ENCODE assay signal across 20 cellular contexts in genomic region chr21:20108976-20109375, GRCh38.
DNase-seq lines count a peak whose midpoint lies in the region; ATAC-seq, FAIRE-seq and TF ChIP-seq lines count a peak whose summit lies in the region.
"Had no signal": no experiment of that assay in that cellular context is flagged by ENCODE, and none has a peak within 500 bp of the region (broad histone marks: within the 10 kb centered on the region; RNA-seq: fewer than 3 reads in every experiment).

No MANE protein-coding gene starts in this region.

- no peak overlapping the region for H3K4ac ChIP-seq in neuronal stem cell (ENCODE audit: low read length)

- no peaks in the 10 kb centered on the region for H3K79me2 ChIP-seq in SU-DHL-6 (ENCODE audit: insufficient read depth, low read length)
- no peaks in the 10 kb centered on the region for H3K79me2 ChIP-seq in K562 (ENCODE audit: control insufficient read depth, insufficient read depth, low read length)

- no peak overlapping the region for H2BK5ac ChIP-seq in neuronal stem cell (ENCODE audit: low read length)

- FAIRE-seq in K562 (lab: Jason Lieb, UNC): no peak
- FAIRE-seq: A204.1, D721Med, G401.6, GM12892, GM19239 had no signal

- H2AFZ ChIP-seq in SU-DHL-6 (ENCODE audit: low read depth, low read length, severe bottlenecking): peak overlapping the region; percentile 90
- peak overlapping the region; percentile 34; the same call in 1 of the 2 replicates for H2AFZ ChIP-seq in K562 (ENCODE audit: low read depth, low read length)
- H2AFZ ChIP-seq in neuronal stem cell (ENCODE audit: low read length): peak overlapping the region; percentile 59

- H4K8ac ChIP-seq in neuronal stem cell (ENCODE audit: low read depth, low read length): no peak overlapping the region

- CTCF ChIA-PET in K562 (lab: Yijun Ruan, JAX; ENCODE audit: low intra/inter-chr PET ratio): no interaction called here

- no peak overlapping the region for H2BK12ac ChIP-seq in neuronal stem cell (ENCODE audit: low read length)

- no peaks in the 10 kb centered on the region for H3K9me2 ChIP-seq in SU-DHL-6 (replicated peaks; ENCODE audit: insufficient read depth, low read length)

- H3K4me3 ChIP-seq in SU-DHL-6 (ENCODE audit: insufficient read depth, low read length, poor library complexity, severe bottlenecking) (no peak overlapping the region), K562 (no peak overlapping the region), neuronal stem cell (ENCODE audit: low read length in 2 of 2) (no peak overlapping the region)

- H4K91ac ChIP-seq in neuronal stem cell (ENCODE audit: low read depth, low read length, poor library complexity): no peak overlapping the region

- H3K9me3 ChIP-seq in SU-DHL-6 (ENCODE audit: insufficient read depth, low read length): no peaks in the 10 kb centered on the region
- H3K9me3 ChIP-seq in K562 (replicated peaks; ENCODE audit: control insufficient read depth, insufficient read depth, low read depth, low read length): peaks cover 1% of the 10 kb centered on the region; the same call in 1 of the 2 replicates
- H3K9me3 ChIP-seq in neuronal stem cell (replicated peaks in 1 of 2; ENCODE audit: control insufficient read depth in 2 of 2, insufficient read depth in 1 of 2, low read depth in 1 of 2, low read length in 2 of 2): no peaks in the 10 kb centered on the region

- TF ChIP-seq EP300 in K562 (IDR thresholded peaks at IDR 0.05; ENCODE audit: low read length): no peak

- no peak overlapping the region for H2BK120ac ChIP-seq in neuronal stem cell (ENCODE audit: low read depth, low read length)

- no peak overlapping the region for H3K14ac ChIP-seq in neuronal stem cell (ENCODE audit: low read length)

- H3K9ac ChIP-seq in SU-DHL-6 (ENCODE audit: low read length) (no peak overlapping the region), K562 (ENCODE audit: insufficient read depth in 1 of 2, low read depth in 2 of 2, low read length in 2 of 2) (no peak overlapping the region), neuronal stem cell (ENCODE audit: low read depth, low read length, poor library complexity) (no peak overlapping the region)

- H3K18ac ChIP-seq in neuronal stem cell (ENCODE audit: low read length): no peak overlapping the region

- no TSS peak for BruUV-seq in K562 (replicated peaks; lab: Mats Ljungman, UMichigan)

- H3K4me1 ChIP-seq in K562 (replicated peaks in 1 of 2; ENCODE audit: control insufficient read depth in 2 of 2, insufficient read depth in 2 of 2, low read length in 2 of 2): no peaks in the 10 kb centered on the region
- H3K4me1 ChIP-seq in neuronal stem cell (ENCODE audit: control insufficient read depth in 2 of 2, insufficient read depth in 1 of 2, low read depth in 1 of 2, low read length in 2 of 2): peaks cover 0 to 3% of the 10 kb centered on the region in 2 donors

- POLR2A ChIA-PET in K562 (lab: Yijun Ruan, JAX): no interaction called here

- H3K27me3 ChIP-seq in SU-DHL-6 (ENCODE audit: low read length) (no peaks in the 10 kb centered on the region), K562 (ENCODE audit: control insufficient read depth in 2 of 2, insufficient read depth in 2 of 2, low read length in 2 of 2) (no peaks in the 10 kb centered on the region), neuronal stem cell (ENCODE audit: control insufficient read depth in 3 of 3, insufficient read depth in 3 of 3, low read depth in 1 of 3, low read length in 3 of 3) (no peaks in the 10 kb centered on the region)

- H2BK15ac ChIP-seq in neuronal stem cell (ENCODE audit: low read length): no peak overlapping the region

- no peak for TF ChIP-seq POLR2A in K562 (conservative IDR thresholded peaks at IDR 0.05)

- H3K23ac ChIP-seq in neuronal stem cell (ENCODE audit: low read depth, low read length, poor library complexity): no peak overlapping the region

- 19% methylated on average over 2 of the region's 2 CpGs for WGBS in K562 (ENCODE audit: insufficient coverage, low coverage, missing lambda C conversion rate)
- no CpG with 5 or more reads among the region's 2 CpGs for WGBS in neuronal stem cell (ENCODE audit: extremely low coverage in 2 of 2, insufficient read length in 2 of 2, insufficient replicate concordance in 1 of 2), 2 donors

- TF ChIP-seq RAD21 in K562 (CRISPR knock-in tag; conservative IDR thresholded peaks at IDR 0.05 in 1 of 2, IDR thresholded peaks at IDR 0.05 in 1 of 2): no peak

- H4K20me1 ChIP-seq in SU-DHL-6 (ENCODE audit: low read depth, low read length): no peaks in the 10 kb centered on the region
- no peaks in the 10 kb centered on the region for H4K20me1 ChIP-seq in K562 (replicated peaks; ENCODE audit: control insufficient read depth, insufficient read depth, low read length)

- no peaks in the 10 kb centered on the region for H3K79me1 ChIP-seq in neuronal stem cell (ENCODE audit: low read depth, low read length)

- DNase-seq in KBM-7: peak; percentile 61
- no peak for DNase-seq in K562 (ENCODE audit: extremely low read depth in 1 of 4, low spot score in 3 of 4)
- no peak for DNase-seq in neuronal stem cell (ENCODE audit: low spot score)
- DNase-seq in iPS-NIHi11 (ENCODE audit: low spot score): no peak
- DNase-seq in activated gamma-delta T cell treated with Interleukin-2 at 50 U/mL for 16 hours: no peak
- no peak for DNase-seq in SIG-M5 (lab: John Stamatoyannopoulos, UW)
- DNase-seq: C1 segment of cervical spinal cord; CD4-positive, alpha-beta T cell; DMS153; DMS79 treated with DMSO at 0.1 percent for 48 hours; EL; IMR-90 had no signal

- in situ Hi-C loops in KBM-7 (cut with MboI; ENCODE audit: low pct_unique_long_range_greater_than_20kb, low sequenced_read_pairs): no loop called here
- in situ Hi-C loops in K562 (cut with MboI): no loop called here

- no peak overlapping the region for H3K4me2 ChIP-seq in SU-DHL-6 (ENCODE audit: low read depth, low read length, poor library complexity, severe bottlenecking)
- H3K4me2 ChIP-seq in K562 (ENCODE audit: insufficient read depth, low read length): no peak overlapping the region
- H3K4me2 ChIP-seq in neuronal stem cell (ENCODE audit: insufficient read depth, low read length, poor library complexity, severe bottlenecking): no peak overlapping the region

- TF ChIP-seq CTCF in SU-DHL-6 (IDR thresholded peaks at IDR 0.05; ENCODE audit: insufficient read depth, low read length, poor library complexity, severe bottlenecking) (no peak), K562 (IDR thresholded peaks at IDR 0.05 in 2 of 3, conservative IDR thresholded peaks at IDR 0.05 in 1 of 3; ENCODE audit: insufficient read depth in 2 of 3, low read depth in 1 of 3, low read length in 3 of 3) (no peak)

- H3K27ac ChIP-seq in SU-DHL-6 (ENCODE audit: low read depth, low read length) (no peak overlapping the region), K562 (ENCODE audit: extremely low read depth, low read depth, low read length) (peak overlapping the region; percentile 29; the same call in 1 of the 3 replicates), neuronal stem cell (replicated peaks; ENCODE audit: low read length) (no peak overlapping the region)

- ATAC-seq in K562: no peak
- ATAC-seq in HG03280 (IDR thresholded peaks at IDR 0.05; ENCODE audit: unreplicated experiment): no peak
- ATAC-seq: HCT116 had no signal

- H3K36me3 ChIP-seq in SU-DHL-6 (ENCODE audit: low read length) (no peaks in the 10 kb centered on the region), K562 (ENCODE audit: control insufficient read depth, insufficient read depth, low read length) (no peaks in the 10 kb centered on the region), neuronal stem cell (replicated peaks in 1 of 2; ENCODE audit: control insufficient read depth in 2 of 2, insufficient read depth in 2 of 2, low read length in 2 of 2) (no peaks in the 10 kb centered on the region)

- H3F3A ChIP-seq in SU-DHL-6 (ENCODE audit: insufficient read depth): no peaks in the 10 kb centered on the region

- no peak overlapping the region for H2AK5ac ChIP-seq in neuronal stem cell (ENCODE audit: low read depth, low read length)

- intact Hi-C loops in K562 (cut with micrococcal nuclease): no loop called here

- no peaks in the 10 kb centered on the region for H3K9me1 ChIP-seq in K562 (ENCODE audit: control insufficient read depth, insufficient read depth, low read length)

TF ChIP-seq in K562, 482 proteins besides CTCF, POLR2A, EP300 and RAD21:
- TF ChIP-seq ZNF174 (CRISPR knock-in tag; IDR thresholded peaks at IDR 0.05): no peak
- TF ChIP-seq ZNF140 (CRISPR knock-in tag; IDR thresholded peaks at IDR 0.05): no peak
- TF ChIP-seq CREM (IDR thresholded peaks at IDR 0.05; ENCODE audit: low read depth): no peak
- TF ChIP-seq HMBOX1 (IDR thresholded peaks at IDR 0.05): no peak
- TF ChIP-seq ARID2 (IDR thresholded peaks at IDR 0.05): no peak
- TF ChIP-seq ZKSCAN8 (CRISPR knock-in tag; IDR thresholded peaks at IDR 0.05): no peak
- TF ChIP-seq SUPT5H (IDR thresholded peaks at IDR 0.05): no peak
- no peak for TF ChIP-seq PHF8 (IDR thresholded peaks at IDR 0.05; ENCODE audit: borderline replicate concordance, low read length)

Comparison
In these comparisons a context has a peak if more than half of its experiments do, and no peak if none do; other contexts are left out.
1. H2AFZ ChIP-seq: peak in every context shown above with its lines; median percentile 90 in SU-DHL-6; 59 in neuronal stem cell; 34 in K562.